ENCODE assay signal across 15 cellular contexts in the genomic region with DNA sequence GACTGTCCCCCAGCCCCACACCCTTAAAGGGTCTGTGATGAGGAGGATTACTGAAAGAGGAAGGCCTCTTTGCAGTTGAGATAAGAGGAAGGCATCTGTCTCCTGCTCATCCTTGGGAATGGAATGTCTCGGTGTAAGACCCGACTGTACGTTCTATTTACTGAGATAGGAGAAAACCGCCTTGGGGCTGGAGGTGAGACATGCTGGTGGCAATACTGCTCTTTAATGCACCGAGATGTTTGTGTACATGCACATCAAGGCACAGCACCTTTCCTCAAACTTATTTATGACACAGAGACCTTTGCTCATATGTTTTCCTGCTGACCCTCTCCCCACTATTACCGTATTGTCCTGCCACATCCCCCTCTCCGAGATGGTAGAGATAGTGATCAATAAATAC. TPM values are rescaled to one million over a fixed set of nuclear protein-coding genes. Genes with fewer than 3 reads are reported as not detected.
"Had no signal": no experiment of that assay in that cellular context is flagged by ENCODE, and none has a peak within 500 bp of the region (broad histone marks: within the 10 kb centered on the region; RNA-seq: fewer than 3 reads in every experiment).

No MANE protein-coding gene starts in this region.

RNA-seq across cellular contexts. Expression of gene CFAP126, which starts 45.4 kb away (rescaled TPM):
- total RNA-seq: activated naive CD4-positive, alpha-beta T cell treated with anti-CD3 and anti-CD28 coated beads for 36 hours; activated naive CD4-positive, alpha-beta T cell treated with anti-CD3 and anti-CD28 coated beads, Interleukin-2, amount 50 U/mL, for 72 hours; activated naive CD8-positive, alpha-beta T cell treated with anti-CD3 and anti-CD28 coated beads for 36 hours; activated naive CD8-positive, alpha-beta T cell treated with anti-CD3 and anti-CD28 coated beads, Interleukin-2, amount 10 ng/mL, durations not matched to agents 7 days and 5 days; activated T-cell treated with anti-CD3 and anti-CD28 coated beads, Interleukin-2, amount 50 U/mL, for 4 hours; activated T-helper 1 cell treated with anti-CD3 and anti-CD28 coated beads, Interleukin-12 subunit alpha, Interleukin-12 subunit beta, Interleukin-2, Interleukin-4 antibody, amounts not matched to agents 30 ng/mL and 10 ng/mL and 1 ng/mL, durations not matched to agents 14 hours and 24 hours and 36 hours; activated T-helper 2 cell treated with anti-CD3 and anti-CD28 coated beads, Interferon-gamma antibody, Interleukin-2, Interleukin-4, amounts not matched to agents 10 μg/mL and 5 μg/mL and 100 μg/mL, durations not matched to agents 14 hours and 24 hours and 36 hours; adrenal gland; aorta; ascending aorta; body of pancreas; bronchial epithelial cell; cardiac muscle cell; cardiac septum; chondrocyte had no signal
- polyA plus RNA-seq: aorta, cardiac muscle cell had no signal
